16 cellular contexts compared by ENCODE assay signal in the genomic region with DNA sequence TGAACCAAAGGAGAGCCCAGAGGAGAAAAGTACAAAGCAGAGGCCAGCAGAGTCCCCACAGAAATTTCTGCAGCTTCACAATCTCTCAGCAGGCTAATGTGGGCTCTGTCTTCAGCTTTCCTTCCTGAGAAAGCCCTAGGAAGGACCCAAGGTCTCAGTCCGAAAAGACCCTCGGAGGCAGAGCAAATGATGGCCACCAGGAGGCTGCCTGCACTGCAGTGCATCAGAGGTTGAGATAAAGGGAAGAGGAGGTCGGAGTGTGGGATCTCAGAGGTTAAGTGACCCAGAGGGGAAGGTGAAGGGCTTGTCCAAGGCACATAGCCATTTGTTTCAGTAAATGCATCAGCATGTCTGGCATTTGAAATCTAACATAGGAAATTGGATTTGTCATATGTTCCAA.
DNase-seq lines count a peak whose midpoint lies in the region; ATAC-seq and TF ChIP-seq lines count a peak whose summit lies in the region.
"Had no signal": no experiment of that assay in that cellular context is flagged by ENCODE, and none has a peak within 500 bp of the region (broad histone marks: within the 10 kb centered on the region; RNA-seq: fewer than 3 reads in every experiment).

No MANE protein-coding gene starts in this region.

- no peaks in the 10 kb centered on the region for H3K4me1 ChIP-seq in endodermal cell (ENCODE audit: control insufficient read depth, insufficient read depth, low read length)
- H3K4me1 ChIP-seq: BLaER1, HAP-1 had no signal

- no peaks in the 10 kb centered on the region for H3K36me3 ChIP-seq in endodermal cell (ENCODE audit: control insufficient read depth, insufficient read depth, low read length)
- H3K36me3 ChIP-seq: BLaER1, HAP-1 had no signal

- H3K27ac ChIP-seq in endodermal cell (ENCODE audit: low read depth, low read length), result no peak overlapping the region
- H3K27ac ChIP-seq: BLaER1 had no signal

- no peak for DNase-seq in GM12864 (ENCODE audit: low read depth)
- DNase-seq in NAMALWA (ENCODE audit: low spot score), result peak; percentile 1
- DNase-seq in endodermal cell, result peak; percentile 85
- no peak for DNase-seq in progenitor cell of endocrine pancreas (ENCODE audit: low spot score, unreplicated experiment)
- DNase-seq in MV-4-11 (lab: John Stamatoyannopoulos, UW), result no peak
- DNase-seq in naive thymus-derived CD8-positive, alpha-beta T cell, result no peak
- DNase-seq: ACHN; CD8-positive, alpha-beta memory T cell; NCI-H1092 treated with DMSO at 0.1 percent for 48 hours; NCI-H187; NCI-H446 treated with DMSO at 0.1 percent for 48 hours; NCI-H748 treated with DMSO at 0.1 percent for 48 hours; SHP77 treated with DMSO at 0.1 percent for 48 hours had no signal

- no peaks in the 10 kb centered on the region for H3K27me3 ChIP-seq in endodermal cell (ENCODE audit: control insufficient read depth, insufficient read depth, low read length, poor library complexity, severe bottlenecking)
- H3K27me3 ChIP-seq: BLaER1 had no signal

- H3K27me3 Mint-ChIP-seq in endodermal cell (ENCODE audit: insufficient read depth) (peaks cover 2% of the 10 kb centered on the region), progenitor cell of endocrine pancreas (peaks cover 48% of the 10 kb centered on the region)
- H3K27me3 Mint-ChIP-seq in naive thymus-derived CD8-positive, alpha-beta T cell, result peaks cover 0 to 11% (median 0%) of the 10 kb centered on the region in 5 donors

- no peaks in the 10 kb centered on the region for H3K9me3 ChIP-seq in endodermal cell (ENCODE audit: control insufficient read depth, low read length)
- H3K9me3 ChIP-seq: BLaER1, HAP-1 had no signal

- WGBS in endodermal cell (ENCODE audit: insufficient coverage in 1 of 2, insufficient read length in 1 of 2), 2 experiments, result 80 to 83% methylated on average over 3 of the region's 3 CpGs

- no peaks in the 10 kb centered on the region for H3K36me3 Mint-ChIP-seq in endodermal cell (ENCODE audit: low read depth)
- no peaks in the 10 kb centered on the region for H3K36me3 Mint-ChIP-seq in progenitor cell of endocrine pancreas (ENCODE audit: insufficient read depth)
- no peaks in the 10 kb centered on the region for H3K36me3 Mint-ChIP-seq in naive thymus-derived CD8-positive, alpha-beta T cell
- H3K36me3 Mint-ChIP-seq: CD8-positive, alpha-beta memory T cell had no signal

- H3K4me3 Mint-ChIP-seq in endodermal cell (no peak overlapping the region), progenitor cell of endocrine pancreas (ENCODE audit: low read depth) (no peak overlapping the region)
- H3K4me3 Mint-ChIP-seq in naive thymus-derived CD8-positive, alpha-beta T cell, result no peak overlapping the region
- H3K4me3 Mint-ChIP-seq: CD8-positive, alpha-beta memory T cell had no signal

- ATAC-seq in naive thymus-derived CD8-positive, alpha-beta T cell, result no peak
- ATAC-seq in HG03565 (IDR thresholded peaks at IDR 0.05; ENCODE audit: unreplicated experiment), result no peak

- POLR2A ChIA-PET in naive thymus-derived CD8-positive, alpha-beta T cell (lab: Charles Lee), result no interaction called here

- H3K9ac ChIP-seq in endodermal cell (ENCODE audit: extremely low read depth, low read length, poor library complexity, severe bottlenecking), result no peak overlapping the region
- H3K9ac ChIP-seq: BLaER1 had no signal

- peak; percentile 7 for TF ChIP-seq CTCF in GM12864 (IDR thresholded peaks at IDR 0.05; ENCODE audit: low read depth, low read length, missing control alignments)
- peak; percentile 91 for TF ChIP-seq CTCF in endodermal cell (conservative IDR thresholded peaks at IDR 0.05)
- TF ChIP-seq CTCF in progenitor cell of endocrine pancreas (IDR thresholded peaks at IDR 0.05; ENCODE audit: unreplicated experiment), result peak; percentile 36

- peaks cover 6% of the 10 kb centered on the region for H3K4me1 Mint-ChIP-seq in endodermal cell
- H3K4me1 Mint-ChIP-seq in progenitor cell of endocrine pancreas (ENCODE audit: low read depth), result peaks cover 3% of the 10 kb centered on the region
- H3K4me1 Mint-ChIP-seq in naive thymus-derived CD8-positive, alpha-beta T cell, result no peaks in the 10 kb centered on the region
- H3K4me1 Mint-ChIP-seq: CD8-positive, alpha-beta memory T cell had no signal

- H3K4me3 ChIP-seq in GM12864 (ENCODE audit: low read depth, low read length) (no peak overlapping the region), endodermal cell (ENCODE audit: low read length) (no peak overlapping the region)
- H3K4me3 ChIP-seq: BLaER1, HAP-1 had no signal

- H3K27ac Mint-ChIP-seq in endodermal cell (no peak overlapping the region), progenitor cell of endocrine pancreas (no peak overlapping the region)
- no peak overlapping the region for H3K27ac Mint-ChIP-seq in naive thymus-derived CD8-positive, alpha-beta T cell
- H3K27ac Mint-ChIP-seq: CD8-positive, alpha-beta memory T cell had no signal

- H3K9me3 Mint-ChIP-seq in endodermal cell (no peaks in the 10 kb centered on the region), progenitor cell of endocrine pancreas (ENCODE audit: low read depth) (no peaks in the 10 kb centered on the region)
- H3K9me3 Mint-ChIP-seq in naive thymus-derived CD8-positive, alpha-beta T cell, result no peaks in the 10 kb centered on the region
- H3K9me3 Mint-ChIP-seq: CD8-positive, alpha-beta memory T cell had no signal

Comparison
In these comparisons a context has a peak if more than half of its experiments do, and no peak if none do; other contexts are left out.
1. DNase-seq: peak in NAMALWA (single experiment) and endodermal cell (single experiment); none in GM12864 (single experiment), progenitor cell of endocrine pancreas (single experiment), MV-4-11 (single experiment) and naive thymus-derived CD8-positive, alpha-beta T cell (0 of 10).
2. CTCF ChIP-seq: peak in every context shown above with its lines; median percentile 91 in endodermal cell; 36 in progenitor cell of endocrine pancreas; 7 in GM12864.